19 cellular contexts compared by ENCODE assay signal in genomic region chr14:50615566-50615965, GRCh38. TPM values are rescaled to one million over a fixed set of nuclear protein-coding genes. Genes with fewer than 3 reads are reported as not detected.
DNase-seq lines count a peak whose midpoint lies in the region; ATAC-seq and TF ChIP-seq lines count a peak whose summit lies in the region.
"Had no signal": no experiment of that assay in that cellular context is flagged by ENCODE, and none has a peak within 500 bp of the region (broad histone marks: within the 10 kb centered on the region; RNA-seq: fewer than 3 reads in every experiment).

No MANE protein-coding gene starts in this region.

- DNase-seq in adipocyte (ENCODE audit: low read depth) (peak; percentile 32), foreskin melanocyte (peak; percentile 81), midbrain (lab: John Stamatoyannopoulos, UW) (peak; percentile 57), HK-2 (ENCODE audit: unreplicated experiment) (no peak), left lung (no peak), UCSD-AML1 (lab: John Stamatoyannopoulos, UW; ENCODE audit: unreplicated experiment) (no peak)
- DNase-seq: CD8-positive, alpha-beta T cell; DND-41; KBM-7; NCI-H1436; NCI-H2029 treated with DMSO at 0.1 percent for 48 hours; NCI-H510A; NCI-H774 had no signal

- ATAC-seq in gastroesophageal sphincter (no peak), left lung (no peak)
- ATAC-seq: CD8-positive, alpha-beta T cell; GM12878; SK-N-SH treated with all-trans-retinoic acid at 6 μM for 48 hours had no signal

- TF ChIP-seq CTCF in gastroesophageal sphincter (IDR thresholded peaks at IDR 0.05) (no peak), left lung (IDR thresholded peaks at IDR 0.05) (no peak)

- H3K4me3 ChIP-seq in adipocyte (ENCODE audit: low read length) (no peak overlapping the region), gastroesophageal sphincter (no peak overlapping the region), left lung (no peak overlapping the region)
- H3K4me3 ChIP-seq: GM12878, HAP-1 had no signal

- H3K4me1 ChIP-seq in adipocyte (ENCODE audit: control insufficient read depth, insufficient read depth, low read length) (no peaks in the 10 kb centered on the region), gastroesophageal sphincter (no peaks in the 10 kb centered on the region), left lung (no peaks in the 10 kb centered on the region)

- intact Hi-C loops in left lung (cut with DNase I): no loop called here

- H3K27ac ChIP-seq in temporal lobe (ENCODE audit: low read depth, low read length) (peak overlapping the region; percentile 92), gastroesophageal sphincter (no peak overlapping the region), left lung (no peak overlapping the region)
- H3K27ac ChIP-seq: HL-60 had no signal

- WGBS in gastroesophageal sphincter (ENCODE audit: low coverage in 1 of 2), 2 donors: 81 to 94% methylated on average over 2 of the region's 2 CpGs

- no peak for TF ChIP-seq POLR2A in gastroesophageal sphincter (IDR thresholded peaks at IDR 0.05)

- no peak overlapping the region for H3K9ac ChIP-seq in adipocyte (ENCODE audit: low read length)

- no peaks in the 10 kb centered on the region for H3K27me3 ChIP-seq in adipocyte (replicated peaks; ENCODE audit: control insufficient read depth, insufficient read depth, low read length)
- H3K27me3 ChIP-seq in gastroesophageal sphincter: no peaks in the 10 kb centered on the region
- H3K27me3 ChIP-seq in left lung: no peaks in the 10 kb centered on the region

- H3K9me3 ChIP-seq in adipocyte (ENCODE audit: control insufficient read depth, low read length) (no peaks in the 10 kb centered on the region), gastroesophageal sphincter (no peaks in the 10 kb centered on the region), left lung (no peaks in the 10 kb centered on the region)
- H3K9me3 ChIP-seq: HAP-1 had no signal

- H3K36me3 ChIP-seq in adipocyte (ENCODE audit: control insufficient read depth, insufficient read depth, low read length, severe bottlenecking) (no peaks in the 10 kb centered on the region), gastroesophageal sphincter (peaks cover 0 to 45% of the 10 kb centered on the region in 2 donors), left lung (no peaks in the 10 kb centered on the region)
- H3K36me3 ChIP-seq: HAP-1 had no signal

- no peak for TF ChIP-seq EP300 in gastroesophageal sphincter (IDR thresholded peaks at IDR 0.05)

RNA-seq across cellular contexts. Expression of gene SAV1, which starts 52.5 kb away (rescaled TPM):
- 18.7 TPM for total RNA-seq in temporal lobe
- total RNA-seq in gastroesophageal sphincter: 10 to 100 TPM; 34.8 to 48.7 (median 42.5) TPM
- total RNA-seq in left lung: 10 to 100 TPM; 28.2 to 32.3 TPM

RNA-seq across cellular contexts. Expression of gene ATL1, which starts 55.6 kb away (rescaled TPM):
- total RNA-seq in temporal lobe (70.6 TPM), gastroesophageal sphincter (10 to 100 TPM; 17.2 to 22.3 (median 21.6) TPM), left lung (1 to 10 TPM; 5.4 to 7.4 TPM)

Comparison
In these comparisons a context has a peak if more than half of its experiments do, and no peak if none do; other contexts are left out.
1. DNase-seq: peak in adipocyte (single experiment), foreskin melanocyte (single experiment) and midbrain (single experiment); none in HK-2 (single experiment), left lung (0 of 2) and UCSD-AML1 (single experiment).